Comparison of ENCODE assay signal across 1 cellular context in genomic region chr12:49568442-49568776, GRCh38.
TF ChIP-seq lines count a peak whose summit lies in the region.

No MANE protein-coding gene starts in this region.

TF ChIP-seq in HepG2, 621 proteins besides CTCF, POLR2A, EP300 and RAD21 (continued from another document):
- TF ChIP-seq ZNF557 (CRISPR knock-in tag; IDR thresholded peaks at IDR 0.05): no peak
- TF ChIP-seq SIN3A (IDR thresholded peaks at IDR 0.05; ENCODE audit: borderline replicate concordance, low read depth, low read length): no peak
- TF ChIP-seq TIGD3 (CRISPR knock-in tag; IDR thresholded peaks at IDR 0.05; ENCODE audit: borderline replicate concordance): 0 out of 2 replicates have a peak, but pooled peaks have one; percentile 70
- TF ChIP-seq ZBTB1 (CRISPR knock-in tag; IDR thresholded peaks at IDR 0.05; ENCODE audit: borderline replicate concordance): no peak
- TF ChIP-seq ZNF501 (CRISPR knock-in tag; IDR thresholded peaks at IDR 0.05): 0 out of 2 replicates have a peak, but pooled peaks have one; percentile 35
- TF ChIP-seq ZSCAN9 (CRISPR knock-in tag; IDR thresholded peaks at IDR 0.05; ENCODE audit: borderline replicate concordance): no peak
- TF ChIP-seq ARHGAP35 (CRISPR knock-in tag; IDR thresholded peaks at IDR 0.05; ENCODE audit: borderline replicate concordance): no peak
- no peak for TF ChIP-seq EEA1 (CRISPR knock-in tag; IDR thresholded peaks at IDR 0.05; ENCODE audit: borderline replicate concordance)
- TF ChIP-seq, protein P1, sequence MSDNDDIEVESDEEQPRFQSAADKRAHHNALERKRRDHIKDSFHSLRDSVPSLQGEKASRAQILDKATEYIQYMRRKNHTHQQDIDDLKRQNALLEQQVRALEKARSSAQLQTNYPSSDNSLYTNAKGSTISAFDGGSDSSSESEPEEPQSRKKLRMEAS (IDR thresholded peaks at IDR 0.05): no peak
- TF ChIP-seq ZNF549 (CRISPR knock-in tag; IDR thresholded peaks at IDR 0.05): no peak
- no peak for TF ChIP-seq ZNF383 (CRISPR knock-in tag; IDR thresholded peaks at IDR 0.05; ENCODE audit: borderline replicate concordance)
TF ChIP-seq in HepG2: peak in this region for 13.
